ENCODE assay signal across 20 cellular contexts in the genomic region with DNA sequence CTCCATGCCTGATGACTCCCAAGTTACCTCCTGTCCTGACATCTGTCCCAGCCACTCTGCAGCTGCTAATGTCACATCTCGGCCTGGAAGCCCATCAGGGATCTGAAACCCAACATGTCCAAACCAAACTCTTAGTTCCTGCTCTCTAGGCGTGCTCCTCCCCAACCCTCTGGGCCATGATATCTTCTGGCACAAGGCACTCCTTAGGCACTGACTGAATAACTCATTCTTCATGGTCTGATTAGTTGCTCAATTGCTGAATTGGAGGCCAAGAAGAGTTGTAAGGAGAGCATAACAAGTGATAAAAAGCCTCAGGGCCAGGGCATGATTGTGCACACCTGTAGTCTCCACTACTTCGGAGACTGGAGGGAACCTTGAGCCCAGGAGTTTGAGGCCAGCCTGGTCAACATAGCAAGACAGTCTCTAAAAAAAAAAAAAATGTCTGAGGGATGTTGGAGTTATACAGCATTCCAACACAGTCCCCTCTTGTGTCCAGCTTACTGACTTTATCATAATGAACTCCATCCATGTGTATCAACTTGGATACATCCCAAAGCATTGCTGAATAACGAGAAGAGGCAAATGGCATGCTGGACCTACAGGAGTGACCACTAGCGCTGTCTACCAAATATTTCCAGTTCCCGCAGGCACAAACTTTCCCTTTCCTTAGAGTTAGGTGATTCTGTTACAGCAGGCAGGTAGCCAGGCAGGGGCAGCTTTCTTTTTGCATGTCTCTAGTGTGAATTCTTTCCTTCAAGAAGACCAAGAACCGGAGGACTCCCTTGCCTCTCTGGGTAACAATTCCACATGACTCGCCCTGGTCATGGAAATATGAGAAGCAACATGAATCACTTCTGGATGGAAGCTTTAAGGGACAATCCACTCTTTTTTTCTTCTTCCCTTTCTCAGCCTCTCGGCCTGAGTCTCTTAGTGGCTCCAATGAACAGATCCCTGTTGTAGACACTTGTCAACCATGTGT. TPM values are rescaled to one million over a fixed set of nuclear protein-coding genes. Genes with fewer than 3 reads are reported as not detected.
A peak's percentile ranks its signal among the peaks of the same experiment; 100 is the strongest.
DNase-seq lines count a peak whose midpoint lies in the region; ATAC-seq and TF ChIP-seq lines count a peak whose summit lies in the region.
"Had no signal": no experiment of that assay in that cellular context is flagged by ENCODE, and none has a peak within 500 bp of the region (broad histone marks: within the 10 kb centered on the region; RNA-seq: fewer than 3 reads in every experiment).

No MANE protein-coding gene starts in this region.

- H3K4me3 ChIP-seq in RWPE2 (ENCODE audit: severe bottlenecking), result no peak overlapping the region
- no peak overlapping the region for H3K4me3 ChIP-seq in trophoblast cell (ENCODE audit: low read depth, low read length)
- H3K4me3 ChIP-seq: BLaER1, cardiac muscle cell, transverse colon had no signal

- H2BK15ac ChIP-seq in H9 (ENCODE audit: low read depth, low read length), result no peak overlapping the region

- no peak overlapping the region for H3K4ac ChIP-seq in H9 (ENCODE audit: low read depth, low read length)
- no peak overlapping the region for H3K4ac ChIP-seq in trophoblast cell (ENCODE audit: low read depth, low read length)

- H4K20me1 ChIP-seq in H9 (ENCODE audit: control insufficient read depth, insufficient read depth, insufficient read length), result no peaks in the 10 kb centered on the region
- H4K20me1 ChIP-seq: BLaER1 had no signal

- no peak overlapping the region; a peak in 1 of 5 replicates for H3K4me3 Mint-ChIP-seq in H9
- H3K4me3 Mint-ChIP-seq: activated CD4-positive, alpha-beta memory T cell treated with anti-CD3 and anti-CD28 coated beads for 36 hours; stimulated activated effector memory CD8-positive, alpha-beta T cell treated with anti-CD3 and anti-CD28 coated beads, Interleukin-12 subunit alpha, Interleukin-12 subunit beta, amount 100 ng/mL, for 72 hours had no signal

- peaks cover 30% of the 10 kb centered on the region for H3K27me3 Mint-ChIP-seq in H9 (ENCODE audit: low read depth)
- H3K27me3 Mint-ChIP-seq: activated CD4-positive, alpha-beta memory T cell treated with anti-CD3 and anti-CD28 coated beads for 36 hours had no signal

- H2AK5ac ChIP-seq in H9 (ENCODE audit: insufficient read length, low read length) (no peak overlapping the region), trophoblast cell (ENCODE audit: low read length) (no peak overlapping the region)

- H3K9me3 Mint-ChIP-seq in H9, result peaks cover 8 to 9% of the 10 kb centered on the region in 2 experiments; a peak in 3 of 5 replicates

- H2BK20ac ChIP-seq in H9 (ENCODE audit: low read depth, low read length, poor library complexity, severe bottlenecking), result no peak overlapping the region

- no peak overlapping the region for H3K4me2 ChIP-seq in H9 (ENCODE audit: insufficient read depth, insufficient read length, low read length)
- H3K4me2 ChIP-seq in trophoblast cell (ENCODE audit: low read length), result no peak overlapping the region
- H3K4me2 ChIP-seq: BLaER1 had no signal

- H3K4me1 Mint-ChIP-seq in H9, result no peaks in the 10 kb centered on the region; a peak in 1 of 4 replicates

- H3K4me1 ChIP-seq in H9 (ENCODE audit: insufficient read depth, low read length) (no peaks in the 10 kb centered on the region), RWPE2 (ENCODE audit: insufficient read depth, poor library complexity, severe bottlenecking) (no peaks in the 10 kb centered on the region), trophoblast cell (ENCODE audit: control insufficient read depth in 1 of 2, insufficient read depth in 2 of 2, low read length in 2 of 2) (peaks cover 7 to 8% of the 10 kb centered on the region in 2 experiments)
- H3K4me1 ChIP-seq: transverse colon had no signal

- H3K9me3 ChIP-seq in H9 (ENCODE audit: control insufficient read depth, low read depth, low read length), result no peaks in the 10 kb centered on the region
- peaks cover 1% of the 10 kb centered on the region for H3K9me3 ChIP-seq in RWPE2 (ENCODE audit: severe bottlenecking)
- peaks cover 3% of the 10 kb centered on the region for H3K9me3 ChIP-seq in trophoblast cell (ENCODE audit: insufficient read depth, low read depth, low read length)
- H3K9me3 ChIP-seq: BLaER1, transverse colon had no signal

- DNase-seq in H9 (no peak), RWPE2 (ENCODE audit: low spot score) (no peak), fibroblast of gingiva (ENCODE audit: low read depth) (peak; percentile 12), trophoblast cell (no peak), NCI-H2196 treated with DMSO at 0.1 percent for 48 hours (lab: John Stamatoyannopoulos, UW; ENCODE audit: unreplicated experiment) (no peak), GOT3 (lab: John Stamatoyannopoulos, UW) (no peak)
- no peak for DNase-seq in stimulated activated CD4-positive, alpha-beta T cell treated with anti-CD3 and anti-CD28 coated beads, Interleukin-12 subunit alpha, Interleukin-12 subunit beta, amount 100 ng/mL, for 4 hours
- DNase-seq: activated CD4-positive, alpha-beta memory T cell treated with anti-CD3 and anti-CD28 coated beads for 36 hours; activated T-cell treated with anti-CD3 and anti-CD28 coated beads, Interleukin-2, amount 50 U/mL, for 48 hours; effector CD8-positive, alpha-beta T cell; Kasumi-1; NCI-H1436; NCI-H345; T-helper 1 cell; transverse colon had no signal

- H3K79me1 ChIP-seq in H9 (ENCODE audit: insufficient read depth, low read depth, low read length, poor library complexity, severe bottlenecking) (no peaks in the 10 kb centered on the region), trophoblast cell (ENCODE audit: low read length) (no peaks in the 10 kb centered on the region)

- no peak overlapping the region for H3K56ac ChIP-seq in H9 (ENCODE audit: insufficient read length, low read depth, low read length)

- no peaks in the 10 kb centered on the region for H3K36me3 ChIP-seq in RWPE2 (ENCODE audit: low read depth)
- H3K36me3 ChIP-seq in trophoblast cell (ENCODE audit: control insufficient read depth in 1 of 2, insufficient read depth in 2 of 2, low read length in 2 of 2), result no peaks in the 10 kb centered on the region
- H3K36me3 ChIP-seq: cardiac muscle cell, transverse colon had no signal

- TF ChIP-seq CTCF in H9 (conservative IDR thresholded peaks at IDR 0.05), result no peak
- no peak for TF ChIP-seq CTCF in RWPE2 (IDR thresholded peaks at IDR 0.05; ENCODE audit: poor library complexity, severe bottlenecking)

- H3K14ac ChIP-seq in H9 (ENCODE audit: insufficient read depth, low read length) (no peak overlapping the region), trophoblast cell (ENCODE audit: low read length) (no peak overlapping the region)

- H3K27ac ChIP-seq in H9 (ENCODE audit: insufficient read length, low read depth, low read length), result no peak overlapping the region
- no peak overlapping the region for H3K27ac ChIP-seq in RWPE2 (ENCODE audit: poor library complexity, severe bottlenecking)
- no peak overlapping the region for H3K27ac ChIP-seq in trophoblast cell (ENCODE audit: low read depth, low read length)
- H3K27ac ChIP-seq: BLaER1, cardiac muscle cell, transverse colon, VCaP had no signal

- H3T11ph ChIP-seq in H9 (ENCODE audit: low read length), result no peak overlapping the region

- H3K9ac ChIP-seq in H9 (ENCODE audit: extremely low read depth, insufficient read length, low read length) (no peak overlapping the region), trophoblast cell (ENCODE audit: low read length) (no peak overlapping the region)
- H3K9ac ChIP-seq: BLaER1 had no signal

- no peaks in the 10 kb centered on the region; a peak in 1 of 7 replicates for H3K36me3 Mint-ChIP-seq in H9 (ENCODE audit: insufficient read depth in 1 of 3, low read depth in 3 of 3)
- H3K36me3 Mint-ChIP-seq: stimulated activated effector memory CD8-positive, alpha-beta T cell treated with anti-CD3 and anti-CD28 coated beads, Interleukin-12 subunit alpha, Interleukin-12 subunit beta, amount 100 ng/mL, for 72 hours had no signal

- ATAC-seq in RWPE2 (ENCODE audit: low read depth), result peak; percentile 23; the same call in 2 of the 3 replicates
- ATAC-seq: activated naive CD4-positive, alpha-beta T cell treated with anti-CD3 and anti-CD28 coated beads, Interleukin-2, amount 50 U/mL, for 72 hours; stimulated activated effector memory CD8-positive, alpha-beta T cell treated with anti-CD3 and anti-CD28 coated beads, Interleukin-12 subunit alpha, Interleukin-12 subunit beta, amount 100 ng/mL, for 72 hours had no signal

- WGBS in H9 (ENCODE audit: extremely low coverage, insufficient read length, low lambda C conversion rate), result no CpG with 5 or more reads among the region's 9 CpGs
- no CpG with 5 or more reads among the region's 9 CpGs for WGBS in trophoblast cell (ENCODE audit: extremely low coverage, insufficient coverage, insufficient read length)

- H2AFZ ChIP-seq in H9 (ENCODE audit: low read length) (no peak overlapping the region), trophoblast cell (ENCODE audit: insufficient read depth, low read length, poor library complexity) (no peak overlapping the region)

- H3K23ac ChIP-seq in H9 (ENCODE audit: insufficient read length, low read depth, low read length), result no peak overlapping the region
- no peak overlapping the region for H3K23ac ChIP-seq in trophoblast cell (ENCODE audit: low read length)

- H3K79me2 ChIP-seq in H9 (ENCODE audit: insufficient read depth, low read length), result no peaks in the 10 kb centered on the region
- no peaks in the 10 kb centered on the region for H3K79me2 ChIP-seq in trophoblast cell (ENCODE audit: control insufficient read depth, insufficient read depth, low read length, poor library complexity)

- H4K91ac ChIP-seq in H9 (ENCODE audit: insufficient read length, low read depth, low read length), result no peak overlapping the region
- H4K91ac ChIP-seq in trophoblast cell (ENCODE audit: low read depth, low read length), result peak overlapping the region; percentile 17

- H3K27me3 ChIP-seq in H9 (ENCODE audit: insufficient read depth, low read length) (no peaks in the 10 kb centered on the region), RWPE2 (ENCODE audit: insufficient read depth, poor library complexity, severe bottlenecking) (no peaks in the 10 kb centered on the region), trophoblast cell (ENCODE audit: insufficient read depth, low read length) (no peaks in the 10 kb centered on the region)
- H3K27me3 ChIP-seq: BLaER1, transverse colon had no signal

- no peak overlapping the region for H3K18ac ChIP-seq in H9 (ENCODE audit: insufficient read length, low read depth, low read length)
- H3K18ac ChIP-seq in trophoblast cell (ENCODE audit: low read length), result no peak overlapping the region

- H2BK120ac ChIP-seq in H9 (ENCODE audit: low read depth, low read length, poor library complexity, severe bottlenecking), result no peak overlapping the region
- no peak overlapping the region for H2BK120ac ChIP-seq in trophoblast cell (ENCODE audit: insufficient read depth, low read length, poor library complexity)

- no peak overlapping the region for H4K5ac ChIP-seq in H9 (ENCODE audit: insufficient read length, low read depth, low read length)

- H2BK5ac ChIP-seq in H9 (ENCODE audit: insufficient read length, low read length) (no peak overlapping the region), trophoblast cell (ENCODE audit: low read depth, low read length, poor library complexity) (no peak overlapping the region)

- H3K23me2 ChIP-seq in H9 (ENCODE audit: insufficient read length, low read depth, low read length, poor library complexity, severe bottlenecking), result no peaks in the 10 kb centered on the region

- H4K12ac ChIP-seq in trophoblast cell (ENCODE audit: low read depth, low read length), result no peak overlapping the region

- peak overlapping the region in 2 of 3 experiments; percentile 4 to 75; a peak in 2 of 7 replicates for H3K27ac Mint-ChIP-seq in H9
- H3K27ac Mint-ChIP-seq: activated CD4-positive, alpha-beta memory T cell treated with anti-CD3 and anti-CD28 coated beads for 36 hours; stimulated activated effector memory CD8-positive, alpha-beta T cell treated with anti-CD3 and anti-CD28 coated beads, Interleukin-12 subunit alpha, Interleukin-12 subunit beta, amount 100 ng/mL, for 72 hours had no signal

- H2BK12ac ChIP-seq in H9 (ENCODE audit: insufficient read length, low read depth, low read length), result no peak overlapping the region
- H2BK12ac ChIP-seq in trophoblast cell (ENCODE audit: low read length), result peak overlapping the region; percentile 40

- H4K8ac ChIP-seq in H9 (replicated peaks; ENCODE audit: insufficient read length, low read depth, low read length), result no peak overlapping the region
- no peak overlapping the region for H4K8ac ChIP-seq in trophoblast cell (ENCODE audit: low read depth, low read length)

RNA-seq across cellular contexts. Expression of gene SHCBP1, which starts 18.1 kb away (rescaled TPM):
- 16.6 and 17.2 TPM in 2 replicates for total RNA-seq in H9 (2021)
- polyA plus RNA-seq in trophoblast cell (2013), result 11.2 and 12.0 TPM in 2 replicates

RNA-seq across cellular contexts. Expression of gene VPS35, which starts 49.7 kb away (rescaled TPM):
- 66.9 and 70.4 TPM in 2 replicates for total RNA-seq in H9 (2021)
- 95.6 and 98.7 TPM in 2 replicates for polyA plus RNA-seq in trophoblast cell (2013)

RNA-seq across cellular contexts. Expression of gene ORC6, which starts 50.2 kb away (rescaled TPM):
- total RNA-seq in H9 (2021), result 85.1 and 95.0 TPM in 2 replicates
- polyA plus RNA-seq in trophoblast cell (2013), result 51.5 and 52.0 TPM in 2 replicates
